Comparison of ENCODE assay signal across 8 cellular contexts in the genomic region with DNA sequence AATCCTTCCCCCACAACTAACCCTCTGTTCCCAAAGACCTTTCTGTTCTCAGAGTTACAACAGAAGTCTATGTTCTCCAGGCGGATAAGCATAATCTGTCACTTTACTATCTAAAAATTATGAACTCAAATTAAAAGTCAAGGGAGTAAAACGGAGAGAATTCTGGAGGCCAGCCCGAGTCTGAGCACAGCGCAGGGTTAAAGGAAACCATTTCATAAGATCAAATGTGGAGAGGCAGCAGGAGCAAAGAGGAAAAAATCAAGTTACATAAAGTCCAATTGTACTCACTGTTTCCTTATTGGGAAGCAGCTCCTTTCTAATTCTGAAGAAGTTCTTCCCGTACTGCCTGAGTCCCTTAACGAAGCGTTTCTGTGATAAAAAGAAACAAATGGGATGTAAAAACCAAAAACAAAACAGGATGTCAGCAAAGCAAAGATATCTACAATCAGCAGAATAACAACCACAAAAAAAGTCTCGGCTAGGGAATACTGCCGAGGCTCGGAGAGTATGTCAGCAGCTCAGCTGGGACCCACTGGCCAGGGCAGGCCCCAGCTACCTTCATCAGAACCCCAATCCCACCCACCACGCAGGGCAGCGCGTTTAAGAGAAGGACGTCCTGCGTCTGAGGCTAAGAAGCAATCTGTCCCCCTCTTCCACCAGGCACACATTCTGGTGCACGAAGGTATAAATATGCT.
DNase-seq lines count a peak whose midpoint lies in the region; FAIRE-seq and TF ChIP-seq lines count a peak whose summit lies in the region.

No MANE protein-coding gene starts in this region.

- H3K27ac ChIP-seq in A673 (ENCODE audit: low read depth, low read length, poor library complexity, severe bottlenecking) (peak overlapping the region; percentile 87), HUES6 (ENCODE audit: low read depth, low read length) (peak overlapping the region; percentile 83; the same call in 1 of the 2 replicates), breast epithelium (peak overlapping the region; percentile 98 to 99), testis (peak overlapping the region; percentile 99 to 100)

- POLR2A ChIA-PET in A673 (lab: Charles Lee; ENCODE audit: low non-redundant PET), result no interaction called here

- peak overlapping the region; percentile 74 for H3K9ac ChIP-seq in HUES6 (ENCODE audit: low read length)

- CTCF ChIA-PET in A673 (lab: Charles Lee), result no interaction called here

- H3K9me3 ChIP-seq in A673 (ENCODE audit: low read depth, low read length, poor library complexity, severe bottlenecking) (no peaks in the 10 kb centered on the region), HUES6 (ENCODE audit: control insufficient read depth, insufficient read depth, low read depth, low read length) (no peaks in the 10 kb centered on the region), breast epithelium (no peaks in the 10 kb centered on the region), testis (no peaks in the 10 kb centered on the region)

- WGBS in testis, 2 donors, result 0 to 1% methylated on average over 16 of the region's 16 CpGs

- TF ChIP-seq CTCF in A673 (conservative IDR thresholded peaks at IDR 0.05; ENCODE audit: low read depth, low read length) (no peak), breast epithelium (IDR thresholded peaks at IDR 0.05) (no peak), testis (IDR thresholded peaks at IDR 0.05) (no peak)

- peaks cover 56% of the 10 kb centered on the region for H3K4me1 ChIP-seq in A673 (ENCODE audit: insufficient read depth, low read length, poor library complexity, severe bottlenecking)
- H3K4me1 ChIP-seq in HUES6 (ENCODE audit: control insufficient read depth, insufficient read depth, low read length), result peaks cover 68% of the 10 kb centered on the region
- peaks cover 8 to 12% of the 10 kb centered on the region in 2 donors for H3K4me1 ChIP-seq in breast epithelium
- H3K4me1 ChIP-seq in testis, result peaks cover 37% of the 10 kb centered on the region

- BruUV-seq in A673 (replicated peaks; lab: Mats Ljungman, UMichigan), result no TSS peak

- peak overlapping the region; percentile 79 for H3K4me3 ChIP-seq in A673 (ENCODE audit: low read depth, low read length, poor library complexity, severe bottlenecking)
- peak overlapping the region; percentile 73 for H3K4me3 ChIP-seq in HUES6 (ENCODE audit: low read depth, low read length)
- peak overlapping the region; percentile 87 to 97 (median 96) for H3K4me3 ChIP-seq in breast epithelium
- peak overlapping the region; percentile 70 to 84 for H3K4me3 ChIP-seq in testis

- TF ChIP-seq POLR2A in breast epithelium (IDR thresholded peaks at IDR 0.05) (no peak), testis (IDR thresholded peaks at IDR 0.05) (no peak), GM12892 (IDR thresholded peaks at IDR 0.05; ENCODE audit: low read depth, low read length) (no peak)

- H3K36me3 ChIP-seq in A673 (ENCODE audit: insufficient read depth, low read length, poor library complexity, severe bottlenecking), result peaks cover 16% of the 10 kb centered on the region
- H3K36me3 ChIP-seq in HUES6 (ENCODE audit: control insufficient read depth, insufficient read depth, low read length), result peaks cover 27% of the 10 kb centered on the region; the same call in 1 of the 2 replicates
- no peaks in the 10 kb centered on the region for H3K36me3 ChIP-seq in breast epithelium
- H3K36me3 ChIP-seq in testis (ENCODE audit: low read depth, missing control alignments), result no peaks in the 10 kb centered on the region

- intact Hi-C loops in A673 (cut with micrococcal nuclease; ENCODE audit: unreplicated experiment) (no loop called here), breast epithelium (cut with DNase I; ENCODE audit: low total_unique reads) (no loop called here), testis (cut with DNase I; ENCODE audit: low total_unique reads) (no loop called here)

- no peak for DNase-seq in A673 (ENCODE audit: low spot score)
- DNase-seq in breast epithelium (ENCODE audit: low spot score in 2 of 2), result no peak
- DNase-seq in kidney glomerular epithelial cell (lab: John Stamatoyannopoulos, UW), result peak; percentile 37
- DNase-seq in testis, result peak; percentile 62
- no peak for DNase-seq in NCI-H2196 treated with DMSO at 0.1 percent for 48 hours (lab: John Stamatoyannopoulos, UW; ENCODE audit: unreplicated experiment)
- no peak for DNase-seq in MV-4-11 (lab: John Stamatoyannopoulos, UW)
- DNase-seq in GM12892 (ENCODE audit: insufficient read length), result no peak

- FAIRE-seq in GM12892 (lab: Jason Lieb, UNC), result no peak

- H3K27me3 ChIP-seq in A673 (replicated peaks; ENCODE audit: insufficient read depth, low read depth, low read length, poor library complexity) (no peaks in the 10 kb centered on the region), HUES6 (ENCODE audit: control insufficient read depth, insufficient read depth, low read length) (no peaks in the 10 kb centered on the region), breast epithelium (no peaks in the 10 kb centered on the region), testis (no peaks in the 10 kb centered on the region)

Comparison
In these comparisons a context has a peak if more than half of its experiments do, and no peak if none do; other contexts are left out.
1. DNase-seq: peak in kidney glomerular epithelial cell (single experiment) and testis (single experiment); none in A673 (single experiment), breast epithelium (0 of 2), NCI-H2196 treated with DMSO at 0.1 percent for 48 hours (single experiment), MV-4-11 (single experiment) and GM12892 (single experiment).
2. Peak in every context shown above with its lines, with median percentiles within 50 percentile points of each other: H3K27ac ChIP-seq and H3K4me3 ChIP-seq.